In genomic region chr19:47430041-47430802, GRCh38 we compare ENCODE assay signal across 8 cellular contexts. TPM values are rescaled to one million over a fixed set of nuclear protein-coding genes. Genes with fewer than 3 reads are reported as not detected.
DNase-seq lines count a peak whose midpoint lies in the region; ATAC-seq and TF ChIP-seq lines count a peak whose summit lies in the region.

No MANE protein-coding gene starts in this region.

- 0 out of 2 replicates have a peak, but pooled peaks cover 9% of the 10 kb centered on the region for H3K4me1 Mint-ChIP-seq in WTC11

- no peak for TF ChIP-seq POLR2A in gastrocnemius medialis (IDR thresholded peaks at IDR 0.05)

- peak overlapping the region in 3 of 4 donors; percentile 12 to 43 (median 22) for H3K4me3 ChIP-seq in gastrocnemius medialis

- ATAC-seq in WTC11 = peak; percentile 8
- peak; percentile 16 to 25 for ATAC-seq in left cardiac atrium
- no peak for ATAC-seq in gastrocnemius medialis
- ATAC-seq in GM18861 (IDR thresholded peaks at IDR 0.05; ENCODE audit: unreplicated experiment) = no peak
- ATAC-seq in GM21723 (IDR thresholded peaks at IDR 0.05; ENCODE audit: unreplicated experiment) = no peak

- CTCF ChIA-PET in WTC11 (lab: Charles Lee) = interaction anchor here (0.5 to 3.7 kb wide), 33 partner anchors 9 to 384 kb away, joined by 3 to 48 read pairs (median 4); partner anchors contain the start of genes DHX34, EHD2, INAFM1 and KPTN

- no peaks in the 10 kb centered on the region; the same call in 1 of the 2 replicates for H3K36me3 Mint-ChIP-seq in WTC11

- DNase-seq in GM03348 (ENCODE audit: low spot score) (peak; percentile 72), WTC11 (ENCODE audit: low spot score) (peak; percentile 70), left cardiac atrium (no peak), gastrocnemius medialis (no peak), caudate nucleus (lab: John Stamatoyannopoulos, UW) (no peak), KBM-7 (no peak)

- H3K4me1 ChIP-seq in gastrocnemius medialis = peaks cover 11 to 22% of the 10 kb centered on the region in 2 donors

- H3K27me3 Mint-ChIP-seq in WTC11 (ENCODE audit: low read depth) = peaks cover 65% of the 10 kb centered on the region

- intact Hi-C loops in left cardiac atrium (cut with DNase I) (loop anchor here in 1 of 2 donors (10.0 kb wide), 1 partner anchor 175 kb away; the partner anchor contains the start of gene BICRA), gastrocnemius medialis (cut with DNase I; ENCODE audit: low total_unique reads) (no loop called here)

- H3K9me3 ChIP-seq in gastrocnemius medialis = no peaks in the 10 kb centered on the region

- TF ChIP-seq CTCF in WTC11 (IDR thresholded peaks at IDR 0.05) (no peak), gastrocnemius medialis (IDR thresholded peaks at IDR 0.05 in 4 of 5, conservative IDR thresholded peaks at IDR 0.05 in 1 of 5) (peak in 2 of 5 experiments; percentile 31 to 37)

- H3K27ac ChIP-seq in gastrocnemius medialis (no peak overlapping the region), caudate nucleus (ENCODE audit: low read depth, low read length) (no peak overlapping the region)

- no peaks in the 10 kb centered on the region for H3K36me3 ChIP-seq in gastrocnemius medialis

- H3K27me3 ChIP-seq in gastrocnemius medialis = peaks cover 59 to 62% (median 60%) of the 10 kb centered on the region in 3 donors

- H3K4me3 Mint-ChIP-seq in WTC11 = peak overlapping the region; percentile 62

- H3K27ac Mint-ChIP-seq in WTC11 = no peak overlapping the region

- H3K9me3 Mint-ChIP-seq in WTC11 = no peaks in the 10 kb centered on the region

- POLR2A ChIA-PET in WTC11 (lab: Charles Lee) = interaction anchor here (0.6 to 0.7 kb wide), 2 partner anchors 133 to 252 kb away, joined by 5 read pairs; no protein-coding TSS in a partner anchor

- in situ Hi-C loops in gastrocnemius medialis (cut with MboI; ENCODE audit: low sequenced_read_pairs in 4 of 4) (loop anchor here in 1 of 4 donors (5.0 kb wide), 1 partner anchor 87 kb away; the partner anchor contains the start of gene NAPA), KBM-7 (cut with MboI; ENCODE audit: low pct_unique_long_range_greater_than_20kb, low sequenced_read_pairs) (loop anchor here (10.0 kb wide), 1 partner anchor 265 kb away; no protein-coding TSS in a partner anchor)

TF ChIP-seq in WTC11, 78 proteins besides CTCF, POLR2A, EP300 and RAD21 (continues in another document):
- TF ChIP-seq EMX1 (CRISPR knock-in tag; IDR thresholded peaks at IDR 0.05) (no peak), TCF7 (CRISPR knock-in tag; IDR thresholded peaks at IDR 0.05; ENCODE audit: low read depth) (peak; percentile 82; the same call in 1 of the 2 replicates), E2F4 (CRISPR knock-in tag; IDR thresholded peaks at IDR 0.05; ENCODE audit: borderline replicate concordance, low read depth) (0 out of 2 replicates have a peak, but pooled peaks have one; percentile 19), ZSCAN18 (CRISPR knock-in tag; IDR thresholded peaks at IDR 0.05) (no peak), IRF2 (CRISPR knock-in tag; IDR thresholded peaks at IDR 0.05; ENCODE audit: borderline replicate concordance, low read depth) (no peak), NFATC4 (CRISPR knock-in tag; IDR thresholded peaks at IDR 0.05) (no peak), ETV6 (CRISPR knock-in tag; IDR thresholded peaks at IDR 0.05) (peak; percentile 87), MLX (CRISPR knock-in tag; IDR thresholded peaks at IDR 0.05) (no peak), RORB (CRISPR knock-in tag; IDR thresholded peaks at IDR 0.05) (no peak), TEAD4 (CRISPR knock-in tag; IDR thresholded peaks at IDR 0.05) (no peak), ZNF671 (CRISPR knock-in tag; IDR thresholded peaks at IDR 0.05) (no peak), ZNF263 (CRISPR knock-in tag; IDR thresholded peaks at IDR 0.05; ENCODE audit: low read depth) (no peak), ZNF232 (CRISPR knock-in tag; IDR thresholded peaks at IDR 0.05) (peak; percentile 96), USF1 (CRISPR knock-in tag; IDR thresholded peaks at IDR 0.05) (peak; percentile 82; the same call in 1 of the 2 replicates), GTF2I (CRISPR knock-in tag; conservative IDR thresholded peaks at IDR 0.05) (no peak), MAX (CRISPR knock-in tag; IDR thresholded peaks at IDR 0.05) (peak; percentile 99)
- TF ChIP-seq, protein P1, sequence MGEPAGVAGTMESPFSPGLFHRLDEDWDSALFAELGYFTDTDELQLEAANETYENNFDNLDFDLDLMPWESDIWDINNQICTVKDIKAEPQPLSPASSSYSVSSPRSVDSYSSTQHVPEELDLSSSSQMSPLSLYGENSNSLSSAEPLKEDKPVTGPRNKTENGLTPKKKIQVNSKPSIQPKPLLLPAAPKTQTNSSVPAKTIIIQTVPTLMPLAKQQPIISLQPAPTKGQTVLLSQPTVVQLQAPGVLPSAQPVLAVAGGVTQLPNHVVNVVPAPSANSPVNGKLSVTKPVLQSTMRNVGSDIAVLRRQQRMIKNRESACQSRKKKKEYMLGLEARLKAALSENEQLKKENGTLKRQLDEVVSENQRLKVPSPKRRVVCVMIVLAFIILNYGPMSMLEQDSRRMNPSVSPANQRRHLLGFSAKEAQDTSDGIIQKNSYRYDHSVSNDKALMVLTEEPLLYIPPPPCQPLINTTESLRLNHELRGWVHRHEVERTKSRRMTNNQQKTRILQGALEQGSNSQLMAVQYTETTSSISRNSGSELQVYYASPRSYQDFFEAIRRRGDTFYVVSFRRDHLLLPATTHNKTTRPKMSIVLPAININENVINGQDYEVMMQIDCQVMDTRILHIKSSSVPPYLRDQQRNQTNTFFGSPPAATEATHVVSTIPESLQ (CRISPR knock-in tag; IDR thresholded peaks at IDR 0.05) = no peak

RNA-seq across cellular contexts. Expression of gene MEIS3, which starts 10.9 kb away (rescaled TPM):
- total RNA-seq in WTC11 (2021) (38.5 to 51.1 TPM (median 48.4 TPM) in 3 replicates), left cardiac atrium (1 to 10 TPM; 5.6 to 7.0 TPM), gastrocnemius medialis (1 to 10 TPM in 3 of 4 donors, under 1 TPM in 1; 0.24 to 5.4 (median 2.2) TPM)

RNA-seq across cellular contexts. Expression of gene SLC8A2, which starts 41.5 kb away (rescaled TPM):
- total RNA-seq in WTC11 (2021) (6.5 to 8.5 TPM (median 6.8 TPM) in 3 replicates), left cardiac atrium (under 1 TPM in 1 of 2 donors, not detected in 1; 0.15 TPM), gastrocnemius medialis (not detected)

RNA-seq across cellular contexts. Expression of gene KPTN, which starts 53.8 kb away (rescaled TPM):
- total RNA-seq in WTC11 (2021) (24.5 to 30.2 TPM (median 29.5 TPM) in 3 replicates), left cardiac atrium (10 to 100 TPM in 1 of 2 donors, 1 to 10 TPM in 1; 6.9 to 10.5 TPM), gastrocnemius medialis (1 to 10 TPM in 3 of 4 donors, under 1 TPM in 1; 0.91 to 6.4 (median 3.9) TPM)

Comparison
In these comparisons a context has a peak if more than half of its experiments do, and no peak if none do; other contexts are left out.
1. DNase-seq: peak in GM03348 (single experiment) and WTC11 (single experiment); none in left cardiac atrium (single experiment), gastrocnemius medialis (0 of 2), caudate nucleus (0 of 61) and KBM-7 (single experiment).
2. ATAC-seq: peak in WTC11 (single experiment) and left cardiac atrium (2 of 2); none in gastrocnemius medialis (0 of 2), GM18861 (single experiment) and GM21723 (single experiment).